Comparison of ENCODE assay signal across 10 cellular contexts in the genomic region with DNA sequence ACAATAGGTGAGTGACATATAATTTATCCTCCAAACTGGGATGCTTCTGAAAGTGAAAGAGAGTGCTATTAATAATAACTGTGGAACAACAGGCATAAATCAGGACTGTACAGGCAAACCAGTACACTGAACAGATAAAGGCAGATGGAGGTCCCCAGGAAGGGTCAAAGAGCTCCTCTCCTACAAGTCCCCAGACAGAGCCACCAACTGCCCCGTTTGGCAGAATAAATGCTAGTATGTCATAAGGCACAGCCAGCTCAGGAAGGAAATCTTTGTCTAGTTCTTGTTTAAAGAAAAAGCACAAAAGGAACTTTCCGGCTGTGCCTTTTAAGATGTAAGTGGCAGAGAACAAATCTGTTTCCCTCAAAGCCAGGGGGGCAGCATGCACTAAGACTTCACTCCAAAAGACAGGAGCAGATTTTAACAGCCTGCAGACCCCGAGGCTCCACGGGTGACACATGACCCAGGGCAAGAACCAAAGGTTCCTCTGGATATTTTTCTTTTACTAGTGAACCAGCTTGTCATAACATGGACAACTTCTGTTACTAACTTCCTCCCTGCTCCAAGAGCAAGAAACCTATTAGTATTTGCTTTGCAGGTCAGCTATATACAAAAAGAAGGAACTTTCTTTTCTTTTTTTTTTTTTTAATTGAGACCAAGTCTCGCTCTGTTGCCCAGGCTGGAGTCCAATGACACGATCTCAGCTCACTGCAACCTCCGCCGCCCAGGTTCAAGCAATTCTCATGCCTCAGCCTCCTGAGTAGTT. TPM values are rescaled to one million over a fixed set of nuclear protein-coding genes. Genes with fewer than 3 reads are reported as not detected.
DNase-seq lines count a peak whose midpoint lies in the region; ATAC-seq and TF ChIP-seq lines count a peak whose summit lies in the region.
"Had no signal": no experiment of that assay in that cellular context is flagged by ENCODE, and none has a peak within 500 bp of the region (broad histone marks: within the 10 kb centered on the region; RNA-seq: fewer than 3 reads in every experiment).

No MANE protein-coding gene starts in this region.

- H3K36me3 ChIP-seq in lower lobe of right lung = peaks cover 98% of the 10 kb centered on the region
- peaks cover 49% of the 10 kb centered on the region for H3K36me3 ChIP-seq in suprapubic skin

- no peaks in the 10 kb centered on the region for H3K9me3 ChIP-seq in lower lobe of right lung
- H3K9me3 ChIP-seq in suprapubic skin = no peaks in the 10 kb centered on the region

- H3K36me3 Mint-ChIP-seq in activated CD4-positive, alpha-beta T cell treated with anti-CD3 and anti-CD28 coated beads for 36 hours (ENCODE audit: low read depth) = peaks cover 88% of the 10 kb centered on the region
- H3K36me3 Mint-ChIP-seq in activated naive CD8-positive, alpha-beta T cell treated with anti-CD3 and anti-CD28 coated beads, Interleukin-2, amount 50 U/mL, for 24 hours (ENCODE audit: low read depth) = peaks cover 77% of the 10 kb centered on the region

- no peaks in the 10 kb centered on the region for H3K27me3 ChIP-seq in lower lobe of right lung (ENCODE audit: low read depth)
- H3K27me3 ChIP-seq in suprapubic skin = no peaks in the 10 kb centered on the region

- no peaks in the 10 kb centered on the region for H3K27me3 Mint-ChIP-seq in activated CD4-positive, alpha-beta T cell treated with anti-CD3 and anti-CD28 coated beads for 36 hours
- no peaks in the 10 kb centered on the region for H3K27me3 Mint-ChIP-seq in activated naive CD8-positive, alpha-beta T cell treated with anti-CD3 and anti-CD28 coated beads, Interleukin-2, amount 50 U/mL, for 24 hours

- no peaks in the 10 kb centered on the region for H3K9me3 Mint-ChIP-seq in activated CD4-positive, alpha-beta T cell treated with anti-CD3 and anti-CD28 coated beads for 36 hours (ENCODE audit: low read depth)
- no peaks in the 10 kb centered on the region for H3K9me3 Mint-ChIP-seq in activated naive CD8-positive, alpha-beta T cell treated with anti-CD3 and anti-CD28 coated beads, Interleukin-2, amount 50 U/mL, for 24 hours

- no peak for DNase-seq in activated CD4-positive, alpha-beta T cell treated with anti-CD3 and anti-CD28 coated beads for 36 hours
- DNase-seq in activated CD4-positive, alpha-beta T cell treated with anti-CD3 and anti-CD28 coated beads, Interleukin-2, amount 50 U/mL, for 4 hours = no peak
- DNase-seq in activated naive CD8-positive, alpha-beta T cell treated with anti-CD3 and anti-CD28 coated beads, Interleukin-2, amount 50 U/mL, for 24 hours = no peak
- no peak for DNase-seq in lower lobe of right lung
- DNase-seq in suprapubic skin (ENCODE audit: low spot score in 2 of 2) = no peak
- no peak for DNase-seq in iPS-NIHi7 (ENCODE audit: extremely low spot score)
- no peak for DNase-seq in NCI-H2107 (lab: John Stamatoyannopoulos, UW)
- DNase-seq in dedifferentiated amniotic fluid mesenchymal stem cell (ENCODE audit: extremely low spot score) = no peak
- DNase-seq: NCI-H187 treated with DMSO at 0.1 percent for 48 hours; stimulated activated CD4-positive, alpha-beta T cell treated with anti-CD3 and anti-CD28 coated beads, Interleukin-12 subunit alpha, Interleukin-12 subunit beta, amount 100 ng/mL, for 4 hours had no signal

- TF ChIP-seq CTCF in lower lobe of right lung (IDR thresholded peaks at IDR 0.05) (no peak), suprapubic skin (IDR thresholded peaks at IDR 0.05) (no peak)

- H3K27ac Mint-ChIP-seq in activated CD4-positive, alpha-beta T cell treated with anti-CD3 and anti-CD28 coated beads for 36 hours = peak overlapping the region; percentile 99
- peak overlapping the region; percentile 99 for H3K27ac Mint-ChIP-seq in activated naive CD8-positive, alpha-beta T cell treated with anti-CD3 and anti-CD28 coated beads, Interleukin-2, amount 50 U/mL, for 24 hours

- H3K27ac ChIP-seq in lower lobe of right lung (peak overlapping the region; percentile 90), suprapubic skin (peak overlapping the region; percentile 34)

- peaks cover 94% of the 10 kb centered on the region for H3K4me1 Mint-ChIP-seq in activated CD4-positive, alpha-beta T cell treated with anti-CD3 and anti-CD28 coated beads for 36 hours
- peaks cover 99% of the 10 kb centered on the region for H3K4me1 Mint-ChIP-seq in activated naive CD8-positive, alpha-beta T cell treated with anti-CD3 and anti-CD28 coated beads, Interleukin-2, amount 50 U/mL, for 24 hours

- no peak for TF ChIP-seq EP300 in suprapubic skin (IDR thresholded peaks at IDR 0.05)

- POLR2A ChIA-PET in activated CD4-positive, alpha-beta T cell treated with anti-CD3 and anti-CD28 coated beads for 36 hours (lab: Charles Lee) = interaction anchor here (0.6 to 1.1 kb wide), 2 partner anchors 27 to 131 kb away, joined by 3 to 4 read pairs; no protein-coding TSS in a partner anchor

- WGBS in suprapubic skin = 64% methylated on average over 8 of the region's 8 CpGs

- intact Hi-C loops in activated CD4-positive, alpha-beta T cell treated with anti-CD3 and anti-CD28 coated beads for 36 hours (cut with DNase I, micrococcal nuclease) = no loop called here
- intact Hi-C loops in lower lobe of right lung (cut with DNase I) = no loop called here

- CTCF ChIA-PET in activated CD4-positive, alpha-beta T cell treated with anti-CD3 and anti-CD28 coated beads for 36 hours (lab: Charles Lee) = interaction anchor here (0.8 to 0.9 kb wide), 3 partner anchors 11 to 28 kb away, joined by 3 to 4 read pairs (median 3); no protein-coding TSS in a partner anchor

- H3K4me3 ChIP-seq in lower lobe of right lung (no peak overlapping the region), suprapubic skin (no peak overlapping the region)

- H3K4me3 Mint-ChIP-seq in activated CD4-positive, alpha-beta T cell treated with anti-CD3 and anti-CD28 coated beads for 36 hours = peak overlapping the region; percentile 14
- H3K4me3 Mint-ChIP-seq in activated naive CD8-positive, alpha-beta T cell treated with anti-CD3 and anti-CD28 coated beads, Interleukin-2, amount 50 U/mL, for 24 hours = peak overlapping the region; percentile 76

- no peak for TF ChIP-seq POLR2A in suprapubic skin (IDR thresholded peaks at IDR 0.05)

- ATAC-seq in activated CD4-positive, alpha-beta T cell treated with anti-CD3 and anti-CD28 coated beads for 36 hours = no peak
- ATAC-seq in activated naive CD8-positive, alpha-beta T cell treated with anti-CD3 and anti-CD28 coated beads, Interleukin-2, amount 50 U/mL, for 24 hours = no peak
- no peak for ATAC-seq in lower lobe of right lung

- H3K4me1 ChIP-seq in lower lobe of right lung (peaks cover 100% of the 10 kb centered on the region), suprapubic skin (peaks cover 82% of the 10 kb centered on the region)

RNA-seq across cellular contexts. Expression of gene MYH9, which starts 50.2 kb away (rescaled TPM):
- 100 to 1,000 TPM; 720 to 773 TPM for total RNA-seq in activated CD4-positive, alpha-beta T cell treated with anti-CD3 and anti-CD28 coated beads for 36 hours
- 659 TPM for total RNA-seq in lower lobe of right lung
- 100 to 1,000 TPM; 284 to 323 (median 294) TPM for total RNA-seq in suprapubic skin
